ENCODE assay signal across 11 cellular contexts in the genomic region with DNA sequence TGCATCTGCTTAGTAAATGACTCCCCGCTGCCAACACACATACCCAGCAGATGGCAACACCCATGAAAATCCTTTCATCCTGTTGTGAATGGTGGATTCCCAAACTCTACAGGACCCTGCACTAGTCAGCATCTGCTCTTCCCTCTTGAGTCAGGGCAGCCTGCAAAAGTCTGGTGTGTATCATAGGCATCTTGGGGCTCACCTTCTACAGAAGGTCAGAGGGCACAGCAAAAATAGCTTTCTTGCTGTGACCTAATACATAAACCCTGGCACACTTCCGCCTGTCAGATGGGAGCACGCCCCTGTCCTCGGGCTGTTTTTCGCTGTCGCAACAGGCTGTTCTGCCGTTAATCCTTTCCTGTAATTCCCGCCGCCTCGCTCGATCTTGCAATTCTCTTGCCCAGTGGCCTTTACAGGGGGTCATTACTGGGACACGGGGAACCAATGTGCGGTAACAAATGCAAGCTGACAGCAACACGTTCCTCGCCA. TPM values are rescaled to one million over a fixed set of nuclear protein-coding genes. Genes with fewer than 3 reads are reported as not detected.
DNase-seq lines count a peak whose midpoint lies in the region; ATAC-seq, FAIRE-seq and TF ChIP-seq lines count a peak whose summit lies in the region.
"Had no signal": no experiment of that assay in that cellular context is flagged by ENCODE, and none has a peak within 500 bp of the region (broad histone marks: within the 10 kb centered on the region; RNA-seq: fewer than 3 reads in every experiment).

No MANE protein-coding gene starts in this region.

- H3K9me3 ChIP-seq in A549 (no peaks in the 10 kb centered on the region), mammary epithelial cell (replicated peaks; ENCODE audit: insufficient read depth, low read length) (no peaks in the 10 kb centered on the region), lung (ENCODE audit: control insufficient read depth in 2 of 2, insufficient read depth in 1 of 2, low read length in 1 of 2) (no peaks in the 10 kb centered on the region)
- H3K9me3 ChIP-seq: BLaER1 had no signal

- peaks cover 2% of the 10 kb centered on the region for H3K27me3 Mint-ChIP-seq in endothelial cell (ENCODE audit: unreplicated experiment)

- CTCF ChIA-PET in A549 (lab: Yijun Ruan, JAX) (interaction anchor here (0.6 to 6.1 kb wide), 18 partner anchors 8 to 359 kb away, joined by 3 to 63 read pairs (median 7); a partner anchor contains a TSS), mammary epithelial cell (lab: Charles Lee; ENCODE audit: low non-redundant PET) (no interaction called here)

- in situ Hi-C loops in mammary epithelial cell (cut with MboI; ENCODE audit: low sequenced_read_pairs in 2 of 2), result loop anchor here (10.0 to 25.0 kb wide), 3 partner anchors 355 to 455 kb away; a partner anchor contains a TSS

- H3K4me3 ChIP-seq in A549 (no peak overlapping the region), mammary epithelial cell (replicated peaks in 1 of 3; ENCODE audit: insufficient read depth in 1 of 3, low read depth in 2 of 3, low read length in 3 of 3) (no peak overlapping the region), lung (no peak overlapping the region)
- H3K4me3 ChIP-seq: BLaER1 had no signal

- no peak overlapping the region for H3K27ac Mint-ChIP-seq in endothelial cell (ENCODE audit: unreplicated experiment)

- no peaks in the 10 kb centered on the region for H3K4me1 Mint-ChIP-seq in endothelial cell (ENCODE audit: unreplicated experiment)

- H3K36me3 Mint-ChIP-seq in endothelial cell (ENCODE audit: low read depth, unreplicated experiment), result no peaks in the 10 kb centered on the region

- no TSS peak for BruUV-seq in mammary epithelial cell (replicated peaks; lab: Mats Ljungman, UMichigan)

- H3K79me2 ChIP-seq in mammary epithelial cell (ENCODE audit: insufficient read depth, low read length), result no peaks in the 10 kb centered on the region

- 7% methylated on average over 15 of the region's 15 CpGs for WGBS in A549 (ENCODE audit: missing lambda C conversion rate)
- 83% methylated on average over 15 of the region's 15 CpGs for WGBS in mammary epithelial cell (ENCODE audit: low coverage, missing lambda C conversion rate)
- 44 to 70% methylated on average over 15 of the region's 15 CpGs for WGBS in lung, 2 donors

- POLR2A ChIA-PET in A549 (lab: Yijun Ruan, JAX), result interaction anchor here (0.5 to 2.6 kb wide), 4 partner anchors 19 to 67 kb away, joined by 3 to 10 read pairs (median 4); a partner anchor contains a TSS

- TF ChIP-seq EP300 in A549 (IDR thresholded peaks at IDR 0.05), result peak; percentile 84 to 94; a peak in 3 of 5 replicates

- no peaks in the 10 kb centered on the region for H3K9me3 Mint-ChIP-seq in endothelial cell (ENCODE audit: unreplicated experiment)

- H3K36me3 ChIP-seq in mammary epithelial cell (ENCODE audit: insufficient read depth, low read length) (no peaks in the 10 kb centered on the region), lung (ENCODE audit: control insufficient read depth in 2 of 2, insufficient read depth in 2 of 2, low read length in 2 of 2) (no peaks in the 10 kb centered on the region)
- H3K36me3 ChIP-seq: BLaER1 had no signal

- peak overlapping the region; percentile 88 to 98 for H3K27ac ChIP-seq in A549
- H3K27ac ChIP-seq in mammary epithelial cell (ENCODE audit: insufficient read depth, low read depth, low read length), result no peak overlapping the region
- peak overlapping the region in 1 of 2 donors; percentile 61 for H3K27ac ChIP-seq in lung (ENCODE audit: low read depth in 1 of 2, low read length in 1 of 2)
- H3K27ac ChIP-seq: BLaER1 had no signal

- no peak overlapping the region for H2AFZ ChIP-seq in mammary epithelial cell (ENCODE audit: low read depth, low read length)

- peak; percentile 46 to 95 for DNase-seq in A549 (ENCODE audit: low read depth in 1 of 2, low spot score in 1 of 2)
- DNase-seq in NCI-H1694 (lab: John Stamatoyannopoulos, UW), result peak; percentile 93
- peak; percentile 27 for DNase-seq in mammary epithelial cell
- peak; percentile 60 for DNase-seq in lung (ENCODE audit: low spot score)
- DNase-seq in NCI-H1105 (lab: John Stamatoyannopoulos, UW), result no peak
- no peak for DNase-seq in endothelial cell (ENCODE audit: low spot score)
- DNase-seq in NCI-H1092 (lab: John Stamatoyannopoulos, UW), result no peak
- DNase-seq: hippocampal formation, NCI-H1436 had no signal

- ATAC-seq in A549, result peak; percentile 60 to 70
- ATAC-seq in lung (ENCODE audit: insufficient read depth, low FRiP score), result peak; percentile 43
- no peak for ATAC-seq in HG03342 (IDR thresholded peaks at IDR 0.05; ENCODE audit: unreplicated experiment)

- peaks cover 77% of the 10 kb centered on the region for H3K4me1 ChIP-seq in A549
- H3K4me1 ChIP-seq in mammary epithelial cell (ENCODE audit: insufficient read depth, low read length), result peaks cover 28% of the 10 kb centered on the region
- peaks cover 0 to 6% of the 10 kb centered on the region in 2 donors for H3K4me1 ChIP-seq in lung (ENCODE audit: control insufficient read depth in 2 of 2, insufficient read depth in 2 of 2, low read length in 2 of 2)

- dilution Hi-C loops in mammary epithelial cell (cut with HindIII; ENCODE audit: low sequenced_read_pairs), result no loop called here

- H3K4me2 ChIP-seq in A549 (peak overlapping the region; percentile 88), mammary epithelial cell (ENCODE audit: insufficient read depth, low read depth, low read length) (no peak overlapping the region)
- H3K4me2 ChIP-seq: BLaER1 had no signal

- intact Hi-C loops in mammary epithelial cell (cut with micrococcal nuclease), result loop anchor here (2.0 to 5.0 kb wide), 2 partner anchors 275 to 455 kb away; no protein-coding TSS in a partner anchor

- H3K4me3 Mint-ChIP-seq in endothelial cell (ENCODE audit: unreplicated experiment), result no peak overlapping the region

- TF ChIP-seq POLR2A in A549 (IDR thresholded peaks at IDR 0.05; ENCODE audit: low read length), result no peak

- H4K20me1 ChIP-seq in mammary epithelial cell (ENCODE audit: insufficient read depth, low read length), result no peaks in the 10 kb centered on the region
- H4K20me1 ChIP-seq: BLaER1 had no signal

- TF ChIP-seq RAD21 in A549 (conservative IDR thresholded peaks at IDR 0.05 in 1 of 2, IDR thresholded peaks at IDR 0.05 in 1 of 2), result peak; percentile 24 to 59

- H3K9ac ChIP-seq in mammary epithelial cell (ENCODE audit: insufficient read depth, low read length), result no peak overlapping the region
- H3K9ac ChIP-seq: BLaER1 had no signal

- no peak for FAIRE-seq in A549 (lab: Jason Lieb, UNC)

- TF ChIP-seq CTCF in A549 (IDR thresholded peaks at IDR 0.05), result peak; percentile 20; the same call in 2 of the 3 replicates
- TF ChIP-seq CTCF in mammary epithelial cell (conservative IDR thresholded peaks at IDR 0.05 in 1 of 2, IDR thresholded peaks at IDR 0.05 in 1 of 2; ENCODE audit: extremely low read depth in 1 of 2, insufficient read depth in 1 of 2, low read depth in 1 of 2, low read length in 2 of 2), result peak in 1 of 2 donors; percentile 10
- no peak for TF ChIP-seq CTCF in lung (IDR thresholded peaks at IDR 0.05; ENCODE audit: control extremely low read depth, extremely low read depth)
- no peak for TF ChIP-seq CTCF in endothelial cell (IDR thresholded peaks at IDR 0.05; ENCODE audit: unreplicated experiment)

- H3K27me3 ChIP-seq in mammary epithelial cell (ENCODE audit: insufficient read depth, low read length), result no peaks in the 10 kb centered on the region
- H3K27me3 ChIP-seq in lung (ENCODE audit: control insufficient read depth, insufficient read depth), result no peaks in the 10 kb centered on the region
- H3K27me3 ChIP-seq: BLaER1 had no signal

TF ChIP-seq in A549, 52 proteins besides CTCF, POLR2A, EP300 and RAD21 (continues in another document):
- peak; percentile 24; the same call in 1 of the 2 replicates for TF ChIP-seq HEYL (CRISPR knock-in tag; IDR thresholded peaks at IDR 0.05)
- TF ChIP-seq, protein P1, sequence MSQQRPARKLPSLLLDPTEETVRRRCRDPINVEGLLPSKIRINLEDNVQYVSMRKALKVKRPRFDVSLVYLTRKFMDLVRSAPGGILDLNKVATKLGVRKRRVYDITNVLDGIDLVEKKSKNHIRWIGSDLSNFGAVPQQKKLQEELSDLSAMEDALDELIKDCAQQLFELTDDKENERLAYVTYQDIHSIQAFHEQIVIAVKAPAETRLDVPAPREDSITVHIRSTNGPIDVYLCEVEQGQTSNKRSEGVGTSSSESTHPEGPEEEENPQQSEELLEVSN (IDR thresholded peaks at IDR 0.05; ENCODE audit: borderline replicate concordance, low read depth), result peak; percentile 59; the same call in 1 of the 2 replicates
- TF ChIP-seq, protein P2, sequence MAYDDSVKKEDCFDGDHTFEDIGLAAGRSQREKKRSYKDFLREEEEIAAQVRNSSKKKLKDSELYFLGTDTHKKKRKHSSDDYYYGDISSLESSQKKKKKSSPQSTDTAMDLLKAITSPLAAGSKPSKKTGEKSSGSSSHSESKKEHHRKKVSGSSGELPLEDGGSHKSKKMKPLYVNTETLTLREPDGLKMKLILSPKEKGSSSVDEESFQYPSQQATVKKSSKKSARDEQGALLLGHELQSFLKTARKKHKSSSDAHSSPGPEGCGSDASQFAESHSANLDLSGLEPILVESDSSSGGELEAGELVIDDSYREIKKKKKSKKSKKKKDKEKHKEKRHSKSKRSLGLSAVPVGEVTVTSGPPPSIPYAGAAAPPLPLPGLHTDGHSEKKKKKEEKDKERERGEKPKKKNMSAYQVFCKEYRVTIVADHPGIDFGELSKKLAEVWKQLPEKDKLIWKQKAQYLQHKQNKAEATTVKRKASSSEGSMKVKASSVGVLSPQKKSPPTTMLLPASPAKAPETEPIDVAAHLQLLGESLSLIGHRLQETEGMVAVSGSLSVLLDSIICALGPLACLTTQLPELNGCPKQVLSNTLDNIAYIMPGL (CRISPR knock-in tag; IDR thresholded peaks at IDR 0.05; ENCODE audit: borderline replicate concordance), result no peak

RNA-seq across cellular contexts. Expression of a gene that starts 19.9 kb away (rescaled TPM):
- not detected in 2 replicates for polyA plus RNA-seq in A549 (2011; rRNA removed)
- polyA plus RNA-seq in A549 (2012; cell fraction: cytosol; rRNA removed), result not detected in 2 replicates
- polyA plus RNA-seq in A549 (2012; cell fraction: nucleus; rRNA removed), result not detected in 2 replicates
- not detected in 3 replicates for polyA plus RNA-seq in A549 (2017; fragmentation: RNase III; extraction: RNeasy Plus Mini Kit Qiagen cat#74134 plus additional on column Dnase treatment)
- polyA minus RNA-seq in A549 (2011; rRNA and poly(A)+ RNA removed), result not detected in 2 replicates
- total RNA-seq in mammary epithelial cell, result not detected
- polyA plus RNA-seq in mammary epithelial cell, result not detected
- polyA minus RNA-seq in mammary epithelial cell, result not detected
- not detected for total RNA-seq in lung
- not detected for polyA plus RNA-seq in lung
- total RNA-seq in endothelial cell (ENCODE audit: unreplicated experiment), result not detected

RNA-seq across cellular contexts. Expression of a gene that starts 28.5 kb away (rescaled TPM):
- polyA plus RNA-seq in A549 (2011; rRNA removed) (136 and 160 TPM in 2 replicates), A549 (2017; fragmentation: RNase III; extraction: RNeasy Plus Mini Kit Qiagen cat#74134 plus additional on column Dnase treatment) (37.5 to 59.3 TPM (median 42.7 TPM) in 3 replicates), mammary epithelial cell (not detected), lung (under 1 TPM in 1 of 2 donors, not detected in 1; 0.09 TPM)
- 12.5 and 15.3 TPM in 2 replicates for polyA plus RNA-seq in A549 (2012; cell fraction: cytosol; rRNA removed)
- polyA plus RNA-seq in A549 (2012; cell fraction: nucleus; rRNA removed), result 4.3 and 6.4 TPM in 2 replicates
- polyA minus RNA-seq in A549 (2011; rRNA and poly(A)+ RNA removed), result 47.5 and 54.8 TPM in 2 replicates
- total RNA-seq in mammary epithelial cell (not detected), lung (not detected), endothelial cell (ENCODE audit: unreplicated experiment) (not detected)
- polyA minus RNA-seq in mammary epithelial cell, result not detected

Comparison
In these comparisons a context has a peak if more than half of its experiments do, and no peak if none do; other contexts are left out.
1. DNase-seq: peak in A549 (2 of 2), NCI-H1694 (single experiment), mammary epithelial cell (single experiment) and lung (single experiment); none in NCI-H1105 (single experiment), endothelial cell (single experiment) and NCI-H1092 (single experiment).